8 cellular contexts compared by ENCODE assay signal in genomic region chr17:68431661-68432071, GRCh38. TPM values are rescaled to one million over a fixed set of nuclear protein-coding genes. Genes with fewer than 3 reads are reported as not detected.
DNase-seq lines count a peak whose midpoint lies in the region; ATAC-seq and TF ChIP-seq lines count a peak whose summit lies in the region.

No MANE protein-coding gene starts in this region.

- POLR2A ChIA-PET in CD4-positive, alpha-beta memory T cell (lab: Charles Lee; ENCODE audit: partially characterized antibody) = interaction anchor here (0.7 to 2.1 kb wide), 11 partner anchors 9 to 226 kb away, joined by 3 to 15 read pairs (median 4); partner anchors contain the start of genes ARSG and SLC16A6

- H3K4me3 Mint-ChIP-seq in CD4-positive, alpha-beta memory T cell = no peak overlapping the region

- TF ChIP-seq CTCF in HFF-Myc (IDR thresholded peaks at IDR 0.05; ENCODE audit: low read depth, low read length, missing control alignments) (peak; percentile 28), fibroblast of lung (conservative IDR thresholded peaks at IDR 0.05 in 1 of 2, IDR thresholded peaks at IDR 0.05 in 1 of 2; ENCODE audit: low read depth in 1 of 2, low read length in 2 of 2) (peak in 1 of 2 donors; percentile 32), body of pancreas (IDR thresholded peaks at IDR 0.05) (no peak)

- no peak overlapping the region for H3K4me2 ChIP-seq in fibroblast of lung (ENCODE audit: extremely low read depth, insufficient read depth, low read length)

- TF ChIP-seq POLR2A in body of pancreas (IDR thresholded peaks at IDR 0.05) = no peak

- no peaks in the 10 kb centered on the region for H3K79me2 ChIP-seq in fibroblast of lung (ENCODE audit: control insufficient read depth, insufficient read depth, low read length)

- H3K4me1 ChIP-seq in CD4-positive, alpha-beta memory T cell (ENCODE audit: insufficient read depth, low read length) = peaks cover 20% of the 10 kb centered on the region
- peaks cover 6% of the 10 kb centered on the region for H3K4me1 ChIP-seq in fibroblast of lung (ENCODE audit: control insufficient read depth, extremely low read depth, insufficient read depth, low read length)
- peaks cover 3% of the 10 kb centered on the region for H3K4me1 ChIP-seq in body of pancreas

- no peak for ATAC-seq in body of pancreas

- H3K9ac ChIP-seq in fibroblast of lung (ENCODE audit: insufficient read depth, low read length) = no peak overlapping the region

- peaks cover 18% of the 10 kb centered on the region for H3K36me3 ChIP-seq in CD4-positive, alpha-beta memory T cell (ENCODE audit: insufficient read depth, low read length)
- H3K36me3 ChIP-seq in fibroblast of lung (ENCODE audit: control insufficient read depth, insufficient read depth, low read length) = peaks cover 40% of the 10 kb centered on the region
- H3K36me3 ChIP-seq in body of pancreas (replicated peaks in 1 of 2; ENCODE audit: insufficient read depth in 1 of 2, low read depth in 2 of 2) = peaks cover 6 to 59% of the 10 kb centered on the region in 2 donors

- peaks cover 3 to 33% of the 10 kb centered on the region in 2 donors for H3K36me3 Mint-ChIP-seq in CD4-positive, alpha-beta memory T cell

- no peaks in the 10 kb centered on the region for H3K27me3 Mint-ChIP-seq in CD4-positive, alpha-beta memory T cell

- peak overlapping the region in 5 of 7 donors; percentile 1 to 86 (median 20) for H3K27ac Mint-ChIP-seq in CD4-positive, alpha-beta memory T cell

- no peak overlapping the region for H3K4me3 ChIP-seq in CD4-positive, alpha-beta memory T cell (ENCODE audit: low read length in 2 of 2)
- H3K4me3 ChIP-seq in HFF-Myc (replicated peaks; ENCODE audit: low read depth, low read length) (no peak overlapping the region), fibroblast of lung (replicated peaks in 1 of 4; ENCODE audit: control extremely low read depth in 1 of 4, insufficient read depth in 1 of 4, low read depth in 3 of 4, low read length in 4 of 4) (no peak overlapping the region), body of pancreas (no peak overlapping the region)

- peak; percentile 57 to 65 (median 61) for DNase-seq in CD4-positive, alpha-beta memory T cell
- DNase-seq in HFF-Myc (ENCODE audit: extremely low read depth, low read depth) = peak; percentile 6
- peak; percentile 59 to 64 for DNase-seq in activated CD4-positive, alpha-beta T cell treated with anti-CD3 and anti-CD28 coated beads for 4 hours
- DNase-seq in fibroblast of lung (ENCODE audit: low read depth in 2 of 2) = peak; percentile 6 to 38
- DNase-seq in stimulated activated CD8-positive, alpha-beta memory T cell treated with anti-CD3 and anti-CD28 coated beads, Interleukin-15, amount 100 ng/mL, for 1 hour (ENCODE audit: low read depth) = peak; percentile 25
- no peak for DNase-seq in GM19238 (ENCODE audit: insufficient read length, low spot score)
- no peak for DNase-seq in putamen (ENCODE audit: low spot score)
- DNase-seq in body of pancreas = no peak

- H3K4me1 Mint-ChIP-seq in CD4-positive, alpha-beta memory T cell = peaks cover 17 to 26% (median 17%) of the 10 kb centered on the region in 4 donors

- intact Hi-C loops in CD4-positive, alpha-beta memory T cell (cut with micrococcal nuclease) = loop anchor here (1.0 kb wide), 1 partner anchor 168 kb away; no protein-coding TSS in a partner anchor
- intact Hi-C loops in body of pancreas (cut with DNase I) = no loop called here

- H3K27me3 ChIP-seq in CD4-positive, alpha-beta memory T cell (ENCODE audit: insufficient read depth, low read length) = no peaks in the 10 kb centered on the region
- H3K27me3 ChIP-seq in fibroblast of lung (ENCODE audit: control insufficient read depth, insufficient read depth, low read length) = no peaks in the 10 kb centered on the region
- H3K27me3 ChIP-seq in body of pancreas = no peaks in the 10 kb centered on the region

- no peak overlapping the region for H3K27ac ChIP-seq in CD4-positive, alpha-beta memory T cell (ENCODE audit: low read depth, low read length)
- no peak overlapping the region for H3K27ac ChIP-seq in fibroblast of lung (ENCODE audit: insufficient read depth, low read length)
- H3K27ac ChIP-seq in body of pancreas = no peak overlapping the region

- peaks cover 0 to 3% (median 0%) of the 10 kb centered on the region in 8 donors for H3K9me3 Mint-ChIP-seq in CD4-positive, alpha-beta memory T cell

- no peak overlapping the region for H2AFZ ChIP-seq in fibroblast of lung (ENCODE audit: low read length)

- WGBS in body of pancreas, 2 donors = 71 to 80% methylated on average over 15 of the region's 15 CpGs

- no peaks in the 10 kb centered on the region for H3K9me3 ChIP-seq in CD4-positive, alpha-beta memory T cell (ENCODE audit: control insufficient read depth in 1 of 2, low read length in 2 of 2)
- H3K9me3 ChIP-seq in fibroblast of lung (ENCODE audit: control insufficient read depth, insufficient read depth, low read depth, low read length) (no peaks in the 10 kb centered on the region), body of pancreas (no peaks in the 10 kb centered on the region)

- CTCF ChIA-PET in CD4-positive, alpha-beta memory T cell (lab: Charles Lee; ENCODE audit: partially characterized antibody) = interaction anchor here (0.7 to 12.8 kb wide), 30 partner anchors 9 to 428 kb away, joined by 3 to 181 read pairs (median 4); partner anchors contain the start of genes ARSG, SLC16A6 and WIPI1

- H4K20me1 ChIP-seq in fibroblast of lung (ENCODE audit: control insufficient read depth, extremely low read depth, insufficient read depth, low read length) = no peaks in the 10 kb centered on the region

RNA-seq across cellular contexts. Expression of gene WIPI1, which starts 25.6 kb away (rescaled TPM):
- 10 to 100 TPM; 11.9 to 12.3 TPM for total RNA-seq in CD4-positive, alpha-beta memory T cell
- polyA plus RNA-seq in CD4-positive, alpha-beta memory T cell = 1 to 10 TPM; 4.4 to 7.9 TPM
- 159 and 251 TPM in 2 replicates for total RNA-seq in fibroblast of lung
- 158 and 167 TPM in 2 replicates for polyA plus RNA-seq in fibroblast of lung
- 99.0 and 100 TPM in 2 replicates for polyA plus RNA-seq in fibroblast of lung (2012)
- 90.3 and 100 TPM in 2 replicates for polyA minus RNA-seq in fibroblast of lung (ENCODE audit: low replicate concordance)
- total RNA-seq in body of pancreas = 10 to 100 TPM; 20.5 to 22.4 TPM

Comparison
In these comparisons a context has a peak if more than half of its experiments do, and no peak if none do; other contexts are left out.
1. DNase-seq: peak in CD4-positive, alpha-beta memory T cell (5 of 5), HFF-Myc (single experiment), activated CD4-positive, alpha-beta T cell treated with anti-CD3 and anti-CD28 coated beads for 4 hours (2 of 2), fibroblast of lung (2 of 2) and stimulated activated CD8-positive, alpha-beta memory T cell treated with anti-CD3 and anti-CD28 coated beads, Interleukin-15, amount 100 ng/mL, for 1 hour (single experiment); none in GM19238 (single experiment), putamen (single experiment) and body of pancreas (0 of 4).